Comparison of ENCODE assay signal across 17 cellular contexts in genomic region chr7:132560825-132561529, GRCh38. TPM values are rescaled to one million over a fixed set of nuclear protein-coding genes. Genes with fewer than 3 reads are reported as not detected.
DNase-seq lines count a peak whose midpoint lies in the region; ATAC-seq, FAIRE-seq and TF ChIP-seq lines count a peak whose summit lies in the region.
"Had no signal": no experiment of that assay in that cellular context is flagged by ENCODE, and none has a peak within 500 bp of the region (broad histone marks: within the 10 kb centered on the region; RNA-seq: fewer than 3 reads in every experiment).

No MANE protein-coding gene starts in this region.

- peaks cover 46% of the 10 kb centered on the region for H3K27me3 Mint-ChIP-seq in activated CD8-positive, alpha-beta T cell treated with anti-CD3 and anti-CD28 coated beads, Interleukin-2, amount 10 ng/mL, durations not matched to agents 7 days and 5 days (ENCODE audit: low read depth)

- no peak for TF ChIP-seq CTCF in A549 (IDR thresholded peaks at IDR 0.05)

- CTCF ChIA-PET in A549 (lab: Yijun Ruan, JAX), result interaction anchor here (0.9 kb wide), 1 partner anchor 9 kb away, joined by 3 read pairs; no protein-coding TSS in a partner anchor
- CTCF ChIA-PET in activated CD8-positive, alpha-beta T cell treated with anti-CD3 and anti-CD28 coated beads, Interleukin-2, amount 10 ng/mL, durations not matched to agents 7 days and 5 days (lab: Charles Lee), result no interaction called here

- no peak for TF ChIP-seq RAD21 in A549 (conservative IDR thresholded peaks at IDR 0.05 in 1 of 2, IDR thresholded peaks at IDR 0.05 in 1 of 2)

- TF ChIP-seq POLR2A in A549 (IDR thresholded peaks at IDR 0.05; ENCODE audit: low read length), result no peak

- FAIRE-seq in A549 (lab: Jason Lieb, UNC), result no peak

- H3K4me2 ChIP-seq in A549, result no peak overlapping the region
- H3K4me2 ChIP-seq: BLaER1 treated with 17β-estradiol and CSF1 and Interleukin-3, amounts not matched to agents 10 nM and 100 nM had no signal

- H3K9me3 ChIP-seq in A549, result no peaks in the 10 kb centered on the region
- H3K9me3 ChIP-seq: BLaER1 treated with 17β-estradiol and CSF1 and Interleukin-3, amounts not matched to agents 10 nM and 100 nM had no signal

- no peak overlapping the region for H3K4me3 Mint-ChIP-seq in activated CD8-positive, alpha-beta T cell treated with anti-CD3 and anti-CD28 coated beads, Interleukin-2, amount 10 ng/mL, durations not matched to agents 7 days and 5 days
- H3K4me3 Mint-ChIP-seq: CD8-positive, alpha-beta memory T cell had no signal

- no peak overlapping the region for H3K4me3 ChIP-seq in A549
- H3K4me3 ChIP-seq: BLaER1 treated with 17β-estradiol and CSF1 and Interleukin-3, amounts not matched to agents 10 nM and 100 nM had no signal

- peaks cover 40% of the 10 kb centered on the region for H3K36me3 Mint-ChIP-seq in activated CD8-positive, alpha-beta T cell treated with anti-CD3 and anti-CD28 coated beads, Interleukin-2, amount 10 ng/mL, durations not matched to agents 7 days and 5 days (ENCODE audit: low read depth)

- DNase-seq in NCI-H82 (lab: John Stamatoyannopoulos, UW) (peak; percentile 13), NCI-H82 treated with DMSO at 0.1 percent for 48 hours (lab: John Stamatoyannopoulos, UW; ENCODE audit: unreplicated experiment) (no peak), A549 (ENCODE audit: low read depth in 1 of 2, low spot score in 1 of 2) (peak in 1 of 2 experiments; percentile 40), NAMALWA (ENCODE audit: low spot score) (peak; percentile 52), CD1c-positive myeloid dendritic cell (ENCODE audit: extremely low spot score) (no peak), activated gamma-delta T cell (lab: John Stamatoyannopoulos, UW) (no peak), SKM-1 treated with dmso at 0.1 percent for 144 hours (lab: John Stamatoyannopoulos, UW; ENCODE audit: unreplicated experiment) (no peak)
- DNase-seq in activated CD8-positive, alpha-beta T cell treated with anti-CD3 and anti-CD28 coated beads, Interleukin-2, amount 10 ng/mL, durations not matched to agents 7 days and 5 days, result no peak
- DNase-seq: CD8-positive, alpha-beta memory T cell; DND-41; KG1; NCI-H1694 treated with DMSO at 0.1 percent for 48 hours; NCI-H446; NCI-H526 treated with DMSO at 0.1 percent for 48 hours; OCI-M1; SHP77 treated with DMSO at 0.1 percent for 48 hours had no signal

- TF ChIP-seq EP300 in A549 (IDR thresholded peaks at IDR 0.05), result no peak

- no peak overlapping the region for H3K27ac Mint-ChIP-seq in activated CD8-positive, alpha-beta T cell treated with anti-CD3 and anti-CD28 coated beads, Interleukin-2, amount 10 ng/mL, durations not matched to agents 7 days and 5 days

- no peaks in the 10 kb centered on the region for H3K9me3 Mint-ChIP-seq in activated CD8-positive, alpha-beta T cell treated with anti-CD3 and anti-CD28 coated beads, Interleukin-2, amount 10 ng/mL, durations not matched to agents 7 days and 5 days (ENCODE audit: insufficient read depth)

- H3K4me1 ChIP-seq in A549, result no peaks in the 10 kb centered on the region

- peaks cover 46% of the 10 kb centered on the region for H3K4me1 Mint-ChIP-seq in activated CD8-positive, alpha-beta T cell treated with anti-CD3 and anti-CD28 coated beads, Interleukin-2, amount 10 ng/mL, durations not matched to agents 7 days and 5 days (ENCODE audit: low read depth)

- WGBS in A549 (ENCODE audit: missing lambda C conversion rate), result 33% methylated on average over 7 of the region's 8 CpGs

- POLR2A ChIA-PET in A549 (lab: Yijun Ruan, JAX), result no interaction called here
- POLR2A ChIA-PET in activated CD8-positive, alpha-beta T cell treated with anti-CD3 and anti-CD28 coated beads, Interleukin-2, amount 10 ng/mL, durations not matched to agents 7 days and 5 days (lab: Charles Lee), result no interaction called here

- H3K27ac ChIP-seq in A549, result no peak overlapping the region
- H3K27ac ChIP-seq: BLaER1 treated with 17β-estradiol and CSF1 and Interleukin-3, amounts not matched to agents 10 nM and 100 nM had no signal

- peak; percentile 72 to 75 for ATAC-seq in A549
- ATAC-seq in activated CD8-positive, alpha-beta T cell treated with anti-CD3 and anti-CD28 coated beads, Interleukin-2, amount 10 ng/mL, durations not matched to agents 7 days and 5 days, result peak; percentile 27

TF ChIP-seq in A549, 52 proteins besides CTCF, POLR2A, EP300 and RAD21:
- TF ChIP-seq EHF (CRISPR knock-in tag; IDR thresholded peaks at IDR 0.05) (no peak), SMC3 (IDR thresholded peaks at IDR 0.05) (no peak), JUNB (IDR thresholded peaks at IDR 0.05) (no peak), CHD4 (IDR thresholded peaks at IDR 0.05; ENCODE audit: borderline replicate concordance) (no peak), NPAS2 (CRISPR knock-in tag; IDR thresholded peaks at IDR 0.05; ENCODE audit: borderline replicate concordance) (no peak), ELK1 (IDR thresholded peaks at IDR 0.05; ENCODE audit: low read depth, low read length) (no peak), RARB (CRISPR knock-in tag; IDR thresholded peaks at IDR 0.05) (no peak), EHMT2 (IDR thresholded peaks at IDR 0.05; ENCODE audit: low read depth) (no peak; the same call in 1 of the 2 replicates), HDAC2 (IDR thresholded peaks at IDR 0.05) (no peak), SREBF2 (IDR thresholded peaks at IDR 0.05) (no peak), GATA3 (IDR thresholded peaks at IDR 0.05; ENCODE audit: borderline replicate concordance) (no peak), MAFK (IDR thresholded peaks at IDR 0.05; ENCODE audit: partially characterized antibody) (no peak), KDM1A (IDR thresholded peaks at IDR 0.05; ENCODE audit: low read depth) (no peak), HOXB5 (CRISPR knock-in tag; IDR thresholded peaks at IDR 0.05) (no peak), PHF8 (IDR thresholded peaks at IDR 0.05; ENCODE audit: borderline replicate concordance, low read depth) (no peak), USF2 (IDR thresholded peaks at IDR 0.05) (no peak), REST (IDR thresholded peaks at IDR 0.05) (no peak)

RNA-seq across cellular contexts. Expression of gene PLXNA4, which starts 15.3 kb away (rescaled TPM):
- 0.34 and 0.42 TPM in 2 replicates for polyA plus RNA-seq in A549 (2011; rRNA removed)
- polyA plus RNA-seq in A549 (2012; cell fraction: cytosol; rRNA removed), result 0.25 and 0.38 TPM in 2 replicates
- polyA plus RNA-seq in A549 (2012; cell fraction: nucleus; rRNA removed), result 0.04 and 0.26 TPM in 2 replicates
- 0.12 to 0.32 TPM (median 0.22 TPM) in 3 replicates for polyA plus RNA-seq in A549 (2017; fragmentation: RNase III; extraction: RNeasy Plus Mini Kit Qiagen cat#74134 plus additional on column Dnase treatment)
- 0.83 and 1.8 TPM in 2 replicates for polyA minus RNA-seq in A549 (2011; rRNA and poly(A)+ RNA removed)
- 10 to 100 TPM; 45.4 to 47.2 TPM for total RNA-seq in activated CD8-positive, alpha-beta T cell treated with anti-CD3 and anti-CD28 coated beads, Interleukin-2, amount 10 ng/mL, durations not matched to agents 7 days and 5 days

Comparison
In these comparisons a context has a peak if more than half of its experiments do, and no peak if none do; other contexts are left out.
1. DNase-seq: peak in NCI-H82 (single experiment) and NAMALWA (single experiment); none in NCI-H82 treated with DMSO at 0.1 percent for 48 hours (single experiment), activated CD8-positive, alpha-beta T cell treated with anti-CD3 and anti-CD28 coated beads, Interleukin-2, amount 10 ng/mL, durations not matched to agents 7 days and 5 days (single experiment), CD1c-positive myeloid dendritic cell (single experiment), activated gamma-delta T cell (single experiment) and SKM-1 treated with dmso at 0.1 percent for 144 hours (single experiment).